In genomic region chr12:131736807-131737484, GRCh38 we compare ENCODE assay signal across 11 cellular contexts. TPM values are rescaled to one million over a fixed set of nuclear protein-coding genes. Genes with fewer than 3 reads are reported as not detected.
DNase-seq lines count a peak whose midpoint lies in the region; FAIRE-seq and TF ChIP-seq lines count a peak whose summit lies in the region.
"Had no signal": no experiment of that assay in that cellular context is flagged by ENCODE, and none has a peak within 500 bp of the region (broad histone marks: within the 10 kb centered on the region; RNA-seq: fewer than 3 reads in every experiment).

No MANE protein-coding gene starts in this region.

- H3K14ac ChIP-seq in trophoblast cell (ENCODE audit: low read length), result no peak overlapping the region

- no peak overlapping the region for H4K8ac ChIP-seq in trophoblast cell (ENCODE audit: low read depth, low read length)

- peaks cover 4% of the 10 kb centered on the region for H3K9me3 Mint-ChIP-seq in activated naive CD4-positive, alpha-beta T cell treated with anti-CD3 and anti-CD28 coated beads, Interleukin-2, amount 10 ng/mL, durations not matched to agents 7 days and 5 days
- H3K9me3 Mint-ChIP-seq: activated naive CD4-positive, alpha-beta T cell treated with anti-CD3 and anti-CD28 coated beads, Interleukin-2, amount 50 U/mL, for 24 hours had no signal

- 70% methylated on average over 24 of the region's 24 CpGs for WGBS in SK-N-SH (ENCODE audit: low lambda C conversion rate)
- WGBS in trophoblast cell (ENCODE audit: extremely low coverage, insufficient coverage, insufficient read length), result no CpG with 5 or more reads among the region's 24 CpGs

- peaks cover 17% of the 10 kb centered on the region for H3F3A ChIP-seq in SK-N-SH (replicated peaks; ENCODE audit: insufficient read depth)

- no peak overlapping the region for H4K12ac ChIP-seq in trophoblast cell (ENCODE audit: low read depth, low read length)

- no peak overlapping the region for H2AK5ac ChIP-seq in trophoblast cell (ENCODE audit: low read length)

- H3K4me2 ChIP-seq in SK-N-SH (peak overlapping the region; percentile 60), trophoblast cell (ENCODE audit: low read length) (peak overlapping the region; percentile 55)

- peak overlapping the region in 1 of 2 experiments; percentile 47; a peak in 2 of 4 replicates for H3K27ac ChIP-seq in SK-N-SH (ENCODE audit: low read depth in 2 of 2, low read length in 1 of 2)
- peak overlapping the region; percentile 88 for H3K27ac ChIP-seq in trophoblast cell (ENCODE audit: low read depth, low read length)

- H2BK5ac ChIP-seq in trophoblast cell (ENCODE audit: low read depth, low read length, poor library complexity), result peak overlapping the region; percentile 8

- peaks cover 48 to 70% of the 10 kb centered on the region in 2 experiments for H3K36me3 ChIP-seq in SK-N-SH (replicated peaks in 1 of 2; ENCODE audit: control insufficient read depth in 1 of 2, insufficient read depth in 2 of 2, low read length in 1 of 2)
- H3K36me3 ChIP-seq in trophoblast cell (ENCODE audit: control insufficient read depth in 1 of 2, insufficient read depth in 2 of 2, low read length in 2 of 2), result peaks cover 39 to 43% of the 10 kb centered on the region in 2 experiments

- TF ChIP-seq RAD21 in SK-N-SH (IDR thresholded peaks at IDR 0.05; ENCODE audit: low read length), result no peak

- no peaks in the 10 kb centered on the region for H3K4me1 Mint-ChIP-seq in activated naive CD4-positive, alpha-beta T cell treated with anti-CD3 and anti-CD28 coated beads, Interleukin-2, amount 10 ng/mL, durations not matched to agents 7 days and 5 days
- H3K4me1 Mint-ChIP-seq: activated naive CD4-positive, alpha-beta T cell treated with anti-CD3 and anti-CD28 coated beads, Interleukin-2, amount 50 U/mL, for 24 hours had no signal

- no peak overlapping the region for H3K9ac ChIP-seq in SK-N-SH
- no peak overlapping the region for H3K9ac ChIP-seq in trophoblast cell (ENCODE audit: low read length)

- POLR2A ChIA-PET in SK-N-SH (lab: Yijun Ruan, JAX), result no interaction called here

- CTCF ChIA-PET in SK-N-SH (lab: Yijun Ruan, JAX), result interaction anchor here (1.0 kb wide), 1 partner anchor 18 kb away, joined by 5 read pairs; no protein-coding TSS in a partner anchor
- CTCF ChIA-PET in activated naive CD4-positive, alpha-beta T cell treated with anti-CD3 and anti-CD28 coated beads, Interleukin-2, amount 10 ng/mL, durations not matched to agents 7 days and 5 days (lab: Charles Lee), result no interaction called here

- H3K4me1 ChIP-seq in SK-N-SH (ENCODE audit: control insufficient read depth in 1 of 2, insufficient read depth in 2 of 2, low read depth in 1 of 2, low read length in 1 of 2) (0 out of 4 replicates have a peak, but pooled peaks cover 0 to 7% of the 10 kb centered on the region in 2 experiments), trophoblast cell (ENCODE audit: control insufficient read depth in 1 of 2, insufficient read depth in 2 of 2, low read length in 2 of 2) (peaks cover 2 to 7% of the 10 kb centered on the region in 2 experiments)

- H3K27me3 ChIP-seq in SK-N-SH (ENCODE audit: insufficient read depth) (no peaks in the 10 kb centered on the region), trophoblast cell (ENCODE audit: insufficient read depth, low read length) (no peaks in the 10 kb centered on the region)

- TF ChIP-seq POLR2A in H54 (IDR thresholded peaks at IDR 0.05; ENCODE audit: low read depth, low read length), result no peak

- H3K9me3 ChIP-seq in SK-N-SH, result no peaks in the 10 kb centered on the region
- H3K9me3 ChIP-seq in trophoblast cell (ENCODE audit: insufficient read depth, low read depth, low read length), result peaks cover 2% of the 10 kb centered on the region
- H3K9me3 ChIP-seq: psoas muscle had no signal

- no peaks in the 10 kb centered on the region for H3K27me3 Mint-ChIP-seq in activated naive CD4-positive, alpha-beta T cell treated with anti-CD3 and anti-CD28 coated beads, Interleukin-2, amount 10 ng/mL, durations not matched to agents 7 days and 5 days
- H3K27me3 Mint-ChIP-seq: activated naive CD4-positive, alpha-beta T cell treated with anti-CD3 and anti-CD28 coated beads, Interleukin-2, amount 50 U/mL, for 24 hours had no signal

- DNase-seq in H54 (ENCODE audit: insufficient read length, low spot score) (peak; percentile 84), SK-N-SH (no peak), fibroblast of mammary gland (ENCODE audit: low read depth) (peak; percentile 54), trophoblast cell (peak; percentile 98), GM19238 (ENCODE audit: insufficient read length, low spot score) (no peak), DMS 273 treated with DMSO at 0.1 percent for 48 hours (lab: John Stamatoyannopoulos, UW) (no peak)
- DNase-seq in activated naive CD4-positive, alpha-beta T cell treated with anti-CD3 and anti-CD28 coated beads, Interleukin-2, amount 10 ng/mL, durations not matched to agents 7 days and 5 days, result no peak
- DNase-seq in activated CD4-positive, alpha-beta T cell treated with anti-CD3 and anti-CD28 coated beads for 48 hours, result no peak
- DNase-seq: NCI-H446, psoas muscle had no signal

- FAIRE-seq in H54 (lab: Jason Lieb, UNC), result peak; percentile 80

- no peak overlapping the region for H3K4me3 Mint-ChIP-seq in activated naive CD4-positive, alpha-beta T cell treated with anti-CD3 and anti-CD28 coated beads, Interleukin-2, amount 10 ng/mL, durations not matched to agents 7 days and 5 days
- H3K4me3 Mint-ChIP-seq: activated naive CD4-positive, alpha-beta T cell treated with anti-CD3 and anti-CD28 coated beads, Interleukin-2, amount 50 U/mL, for 24 hours had no signal

- no peaks in the 10 kb centered on the region for H3K9me2 ChIP-seq in SK-N-SH

- H3K79me1 ChIP-seq in trophoblast cell (ENCODE audit: low read length), result peaks cover 9% of the 10 kb centered on the region

- no peak overlapping the region for H2BK120ac ChIP-seq in trophoblast cell (ENCODE audit: insufficient read depth, low read length, poor library complexity)

- no peak for TF ChIP-seq EP300 in SK-N-SH (IDR thresholded peaks at IDR 0.05; ENCODE audit: borderline replicate concordance in 1 of 2, low read depth in 1 of 2, low read length in 1 of 2)

- no peak overlapping the region for H3K23ac ChIP-seq in trophoblast cell (ENCODE audit: low read length)

- H3K27ac Mint-ChIP-seq in activated naive CD4-positive, alpha-beta T cell treated with anti-CD3 and anti-CD28 coated beads, Interleukin-2, amount 10 ng/mL, durations not matched to agents 7 days and 5 days, result no peak overlapping the region
- H3K27ac Mint-ChIP-seq: activated naive CD4-positive, alpha-beta T cell treated with anti-CD3 and anti-CD28 coated beads, Interleukin-2, amount 50 U/mL, for 24 hours had no signal

- no peak overlapping the region for H2BK12ac ChIP-seq in trophoblast cell (ENCODE audit: low read length)

- H2AFZ ChIP-seq in SK-N-SH (ENCODE audit: low read depth) (no peak overlapping the region), trophoblast cell (ENCODE audit: insufficient read depth, low read length, poor library complexity) (no peak overlapping the region)

- no peak for TF ChIP-seq CTCF in SK-N-SH (IDR thresholded peaks at IDR 0.05)
- TF ChIP-seq CTCF in fibroblast of mammary gland (conservative IDR thresholded peaks at IDR 0.05; ENCODE audit: control insufficient read depth, insufficient read depth, low read depth, low read length), result no peak

- peak overlapping the region; percentile 40 for H4K91ac ChIP-seq in trophoblast cell (ENCODE audit: low read depth, low read length)

- H3K4me3 ChIP-seq in SK-N-SH (ENCODE audit: low read depth in 2 of 2, low read length in 1 of 2), result no peak overlapping the region
- no peak overlapping the region for H3K4me3 ChIP-seq in fibroblast of mammary gland (ENCODE audit: control insufficient read depth, low read depth, low read length)
- no peak overlapping the region for H3K4me3 ChIP-seq in trophoblast cell (ENCODE audit: low read depth, low read length)
- H3K4me3 ChIP-seq: psoas muscle had no signal

- H3K79me2 ChIP-seq in SK-N-SH (ENCODE audit: insufficient read depth), result peaks cover 10% of the 10 kb centered on the region; the same call in 1 of the 2 replicates
- H3K79me2 ChIP-seq in trophoblast cell (ENCODE audit: control insufficient read depth, insufficient read depth, low read length, poor library complexity), result no peaks in the 10 kb centered on the region

- no peaks in the 10 kb centered on the region for H4K20me1 ChIP-seq in SK-N-SH (ENCODE audit: insufficient read depth)

- H3K18ac ChIP-seq in trophoblast cell (ENCODE audit: low read length), result no peak overlapping the region

- H3K4ac ChIP-seq in trophoblast cell (ENCODE audit: low read depth, low read length), result no peak overlapping the region

- H3K36me3 Mint-ChIP-seq in activated naive CD4-positive, alpha-beta T cell treated with anti-CD3 and anti-CD28 coated beads, Interleukin-2, amount 10 ng/mL, durations not matched to agents 7 days and 5 days, result peaks cover 47% of the 10 kb centered on the region

TF ChIP-seq in SK-N-SH, 30 proteins besides CTCF, POLR2A, EP300 and RAD21:
- 0 out of 2 replicates have a peak, but pooled peaks have one; percentile 25 for TF ChIP-seq FOSL2 (IDR thresholded peaks at IDR 0.05; ENCODE audit: borderline replicate concordance, low read depth)
- TF ChIP-seq TCF12 (IDR thresholded peaks at IDR 0.05), result no peak

RNA-seq across cellular contexts. Expression of gene SFSWAP, which starts 26.1 kb away (rescaled TPM):
- 27.9 and 30.3 TPM in 2 replicates for polyA plus RNA-seq in SK-N-SH (2012; rRNA removed)
- 13.5 and 14.0 TPM in 2 replicates for polyA plus RNA-seq in SK-N-SH (2012; cell fraction: cytosol; rRNA removed)
- 155 and 180 TPM in 2 replicates for polyA plus RNA-seq in SK-N-SH (2012; cell fraction: nucleus; rRNA removed)
- polyA plus RNA-seq in trophoblast cell (2013), result 38.0 and 38.5 TPM in 2 replicates

Comparison
In these comparisons a context has a peak if more than half of its experiments do, and no peak if none do; other contexts are left out.
1. DNase-seq: peak in H54 (single experiment), fibroblast of mammary gland (single experiment) and trophoblast cell (2 of 2); none in SK-N-SH (single experiment), GM19238 (single experiment), DMS 273 treated with DMSO at 0.1 percent for 48 hours (single experiment), activated naive CD4-positive, alpha-beta T cell treated with anti-CD3 and anti-CD28 coated beads, Interleukin-2, amount 10 ng/mL, durations not matched to agents 7 days and 5 days (single experiment) and activated CD4-positive, alpha-beta T cell treated with anti-CD3 and anti-CD28 coated beads for 48 hours (single experiment).